Comparison of ENCODE assay signal across 23 cellular contexts in genomic region chr3:122929576-122930365, GRCh38.
DNase-seq lines count a peak whose midpoint lies in the region; ATAC-seq and TF ChIP-seq lines count a peak whose summit lies in the region.
"Had no signal": no experiment of that assay in that cellular context is flagged by ENCODE, and none has a peak within 500 bp of the region (broad histone marks: within the 10 kb centered on the region; RNA-seq: fewer than 3 reads in every experiment).

No MANE protein-coding gene starts in this region.

- H3K4me3 Mint-ChIP-seq in nephron, result no peak overlapping the region
- H3K4me3 Mint-ChIP-seq: activated CD4-positive, alpha-beta T cell treated with anti-CD3 and anti-CD28 coated beads, Interleukin-2, amount 10 ng/mL, durations not matched to agents 7 days and 5 days; activated naive CD4-positive, alpha-beta T cell treated with anti-CD3 and anti-CD28 coated beads, Interleukin-2, amount 10 ng/mL, durations not matched to agents 7 days and 5 days; activated T-cell treated with anti-CD3 and anti-CD28 coated beads, Interleukin-2, amount 50 U/mL, for 72 hours; CD4-positive, CD25-positive, alpha-beta regulatory T cell; dendritic cell treated with granulocyte-macrophage colony-stimulating factor and Interleukin-4, amounts not matched to agents 40 ng/mL and 50 ng/mL, for 4 days had no signal

- peak overlapping the region; percentile 47 to 87 (median 77) for H3K27ac Mint-ChIP-seq in nephron
- H3K27ac Mint-ChIP-seq: activated CD4-positive, alpha-beta T cell treated with anti-CD3 and anti-CD28 coated beads, Interleukin-2, amount 10 ng/mL, durations not matched to agents 7 days and 5 days; activated naive CD4-positive, alpha-beta T cell treated with anti-CD3 and anti-CD28 coated beads, Interleukin-2, amount 10 ng/mL, durations not matched to agents 7 days and 5 days; activated T-cell treated with anti-CD3 and anti-CD28 coated beads, Interleukin-2, amount 50 U/mL, for 72 hours; CD4-positive, CD25-positive, alpha-beta regulatory T cell; dendritic cell treated with granulocyte-macrophage colony-stimulating factor and Interleukin-4, amounts not matched to agents 40 ng/mL and 50 ng/mL, for 4 days had no signal

- H3K4me1 ChIP-seq in heart left ventricle (peaks cover 0 to 14% (median 0%) of the 10 kb centered on the region in 12 donors), right atrium auricular region (no peaks in the 10 kb centered on the region)
- H3K4me1 ChIP-seq: HAP-1 had no signal

- H3K9me3 Mint-ChIP-seq in nephron, result no peaks in the 10 kb centered on the region
- H3K9me3 Mint-ChIP-seq: activated CD4-positive, alpha-beta T cell treated with anti-CD3 and anti-CD28 coated beads, Interleukin-2, amount 10 ng/mL, durations not matched to agents 7 days and 5 days; activated naive CD4-positive, alpha-beta T cell treated with anti-CD3 and anti-CD28 coated beads, Interleukin-2, amount 10 ng/mL, durations not matched to agents 7 days and 5 days; activated T-cell treated with anti-CD3 and anti-CD28 coated beads, Interleukin-2, amount 50 U/mL, for 72 hours; dendritic cell treated with granulocyte-macrophage colony-stimulating factor and Interleukin-4, amounts not matched to agents 40 ng/mL and 50 ng/mL, for 4 days had no signal

- peaks cover 11% of the 10 kb centered on the region for H3K27me3 Mint-ChIP-seq in nephron (ENCODE audit: low read depth)

- H3K36me3 Mint-ChIP-seq in nephron (ENCODE audit: low read depth), result no peaks in the 10 kb centered on the region
- H3K36me3 Mint-ChIP-seq: activated naive CD4-positive, alpha-beta T cell treated with anti-CD3 and anti-CD28 coated beads, Interleukin-2, amount 10 ng/mL, durations not matched to agents 7 days and 5 days; CD4-positive, CD25-positive, alpha-beta regulatory T cell had no signal

- TF ChIP-seq POLR2A in heart left ventricle (IDR thresholded peaks at IDR 0.05), result no peak

- DNase-seq in heart left ventricle (no peak), right atrium auricular region (ENCODE audit: low spot score) (no peak), WERI-Rb-1 (no peak), NCI-H1436 (lab: John Stamatoyannopoulos, UW) (no peak), NCI-H510A (lab: John Stamatoyannopoulos, UW) (no peak)
- DNase-seq in activated CD8-positive, alpha-beta memory T cell treated with anti-CD3 and anti-CD28 coated beads, Interleukin-2, amount 50 U/mL, for 4 hours, result no peak
- DNase-seq: activated CD4-positive, alpha-beta T cell treated with anti-CD3 and anti-CD28 coated beads, Interleukin-2, amount 10 ng/mL, durations not matched to agents 7 days and 5 days; activated naive CD4-positive, alpha-beta T cell treated with anti-CD3 and anti-CD28 coated beads, Interleukin-2, amount 10 ng/mL, durations not matched to agents 7 days and 5 days; activated T-cell treated with anti-CD3 and anti-CD28 coated beads, Interleukin-2, amount 50 U/mL, for 72 hours; CD4-positive, CD25-positive, alpha-beta regulatory T cell; central memory CD4-positive, alpha-beta T cell; IMR-90; islet precursor cell; NCI-H1092 treated with DMSO at 0.1 percent for 48 hours; stimulated activated CD4-positive, alpha-beta T cell treated with anti-CD3 and anti-CD28 coated beads, Interleukin-12 subunit alpha, Interleukin-12 subunit beta, amount 100 ng/mL, for 4 hours; stimulated activated CD4-positive, alpha-beta T cell treated with anti-CD3 and anti-CD28 coated beads, Interleukin-4, amount 100 ng/mL, for 4 hours; stimulated activated naive CD4-positive, alpha-beta T cell; testis had no signal

- H3K9me3 ChIP-seq in heart left ventricle (no peaks in the 10 kb centered on the region), right atrium auricular region (no peaks in the 10 kb centered on the region), WERI-Rb-1 (ENCODE audit: severe bottlenecking) (no peaks in the 10 kb centered on the region)
- H3K9me3 ChIP-seq: HAP-1, testis had no signal

- peaks cover 16% of the 10 kb centered on the region for H3K4me1 Mint-ChIP-seq in nephron
- H3K4me1 Mint-ChIP-seq: activated CD4-positive, alpha-beta T cell treated with anti-CD3 and anti-CD28 coated beads, Interleukin-2, amount 10 ng/mL, durations not matched to agents 7 days and 5 days; activated naive CD4-positive, alpha-beta T cell treated with anti-CD3 and anti-CD28 coated beads, Interleukin-2, amount 10 ng/mL, durations not matched to agents 7 days and 5 days; CD4-positive, CD25-positive, alpha-beta regulatory T cell had no signal

- TF ChIP-seq CTCF in heart left ventricle (IDR thresholded peaks at IDR 0.05) (no peak), right atrium auricular region (IDR thresholded peaks at IDR 0.05) (no peak), WERI-Rb-1 (IDR thresholded peaks at IDR 0.05; ENCODE audit: low read depth, low read length) (no peak), nephron (IDR thresholded peaks at IDR 0.05; ENCODE audit: unreplicated experiment in 3 of 3) (no peak)

- WGBS in heart left ventricle, 4 donors, result 44 to 54% (median 49%) methylated on average over 9 of the region's 9 CpGs

- H3K4me3 ChIP-seq in heart left ventricle, result no peak overlapping the region
- no peak overlapping the region for H3K4me3 ChIP-seq in right atrium auricular region
- H3K4me3 ChIP-seq in WERI-Rb-1 (ENCODE audit: low read depth, low read length), result no peak overlapping the region
- H3K4me3 ChIP-seq: HAP-1, testis had no signal

- intact Hi-C loops in heart left ventricle (cut with DNase I), result no loop called here

- H3K27me3 ChIP-seq in heart left ventricle (peaks cover 0 to 4% (median 0%) of the 10 kb centered on the region in 9 donors), right atrium auricular region (no peaks in the 10 kb centered on the region), WERI-Rb-1 (ENCODE audit: insufficient read depth, low read depth, severe bottlenecking) (no peaks in the 10 kb centered on the region)
- H3K27me3 ChIP-seq: testis had no signal

- no peaks in the 10 kb centered on the region for H3K36me3 ChIP-seq in heart left ventricle
- H3K36me3 ChIP-seq in right atrium auricular region, result no peaks in the 10 kb centered on the region
- H3K36me3 ChIP-seq in WERI-Rb-1, result no peaks in the 10 kb centered on the region
- H3K36me3 ChIP-seq: HAP-1 had no signal

- H3K27ac ChIP-seq in heart left ventricle (no peak overlapping the region), right atrium auricular region (no peak overlapping the region), WERI-Rb-1 (peak overlapping the region; percentile 31; the same call in 1 of the 2 replicates)
- H3K27ac ChIP-seq: HL-60, RWPE1 had no signal

- peak in 3 of 4 donors; percentile 42 to 77 (median 46) for ATAC-seq in heart left ventricle
- ATAC-seq: activated T-cell treated with anti-CD3 and anti-CD28 coated beads, Interleukin-2, amount 50 U/mL, for 72 hours had no signal
